Comparison of ENCODE assay signal across 1 cellular context in the genomic region with DNA sequence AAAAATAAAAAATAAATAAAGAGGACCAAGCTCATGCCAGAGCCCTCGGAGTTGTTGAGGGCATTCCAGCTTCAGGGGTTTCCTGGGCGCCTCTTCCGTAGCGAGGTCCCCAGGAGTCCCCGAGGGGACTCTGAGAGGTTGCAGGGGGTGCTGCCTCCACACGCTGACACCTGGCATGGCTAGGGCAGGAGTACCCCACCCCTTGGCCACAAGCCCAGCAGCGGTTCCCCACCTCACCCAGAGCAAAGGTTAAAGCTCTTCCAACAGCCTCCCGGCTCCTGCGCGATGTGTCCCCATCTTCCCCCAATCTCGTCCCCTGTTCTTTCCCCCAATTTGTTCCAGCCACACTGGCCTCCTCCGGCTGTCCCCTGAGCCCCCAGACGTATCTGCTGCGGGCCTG.
TF ChIP-seq lines count a peak whose summit lies in the region.

No MANE protein-coding gene starts in this region.

TF ChIP-seq in HepG2, 621 proteins besides CTCF, POLR2A, EP300 and RAD21 (continued from another document):
- TF ChIP-seq HNF4G (IDR thresholded peaks at IDR 0.05; ENCODE audit: borderline replicate concordance, low read depth, low read length) (peak; percentile 29; the same call in 1 of the 2 replicates), HNF4G (CRISPR knock-in tag; IDR thresholded peaks at IDR 0.05; ENCODE audit: borderline replicate concordance, low read depth) (no peak), EED (CRISPR knock-in tag; IDR thresholded peaks at IDR 0.05) (0 out of 2 replicates have a peak, but pooled peaks have one; percentile 39)
